In genomic region chr6:139240161-139241010, GRCh38 we compare ENCODE assay signal across 1 cellular context.
A peak's percentile ranks its signal among the peaks of the same experiment; 100 is the strongest.
TF ChIP-seq lines count a peak whose summit lies in the region.

No MANE protein-coding gene starts in this region.

TF ChIP-seq in HEK293, 187 proteins besides CTCF, POLR2A, EP300 and RAD21 (continued from another document):
- no peak for TF ChIP-seq ZBTB26 (tag by site-specific recombination; optimal IDR thresholded peaks at IDR 0.05)
- TF ChIP-seq, protein P1, sequence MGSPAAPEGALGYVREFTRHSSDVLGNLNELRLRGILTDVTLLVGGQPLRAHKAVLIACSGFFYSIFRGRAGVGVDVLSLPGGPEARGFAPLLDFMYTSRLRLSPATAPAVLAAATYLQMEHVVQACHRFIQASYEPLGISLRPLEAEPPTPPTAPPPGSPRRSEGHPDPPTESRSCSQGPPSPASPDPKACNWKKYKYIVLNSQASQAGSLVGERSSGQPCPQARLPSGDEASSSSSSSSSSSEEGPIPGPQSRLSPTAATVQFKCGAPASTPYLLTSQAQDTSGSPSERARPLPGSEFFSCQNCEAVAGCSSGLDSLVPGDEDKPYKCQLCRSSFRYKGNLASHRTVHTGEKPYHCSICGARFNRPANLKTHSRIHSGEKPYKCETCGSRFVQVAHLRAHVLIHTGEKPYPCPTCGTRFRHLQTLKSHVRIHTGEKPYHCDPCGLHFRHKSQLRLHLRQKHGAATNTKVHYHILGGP (tag by site-specific recombination; IDR thresholded peaks at IDR 0.05): 0 out of 2 replicates have a peak, but pooled peaks have one; percentile 36
- TF ChIP-seq, protein P2, sequence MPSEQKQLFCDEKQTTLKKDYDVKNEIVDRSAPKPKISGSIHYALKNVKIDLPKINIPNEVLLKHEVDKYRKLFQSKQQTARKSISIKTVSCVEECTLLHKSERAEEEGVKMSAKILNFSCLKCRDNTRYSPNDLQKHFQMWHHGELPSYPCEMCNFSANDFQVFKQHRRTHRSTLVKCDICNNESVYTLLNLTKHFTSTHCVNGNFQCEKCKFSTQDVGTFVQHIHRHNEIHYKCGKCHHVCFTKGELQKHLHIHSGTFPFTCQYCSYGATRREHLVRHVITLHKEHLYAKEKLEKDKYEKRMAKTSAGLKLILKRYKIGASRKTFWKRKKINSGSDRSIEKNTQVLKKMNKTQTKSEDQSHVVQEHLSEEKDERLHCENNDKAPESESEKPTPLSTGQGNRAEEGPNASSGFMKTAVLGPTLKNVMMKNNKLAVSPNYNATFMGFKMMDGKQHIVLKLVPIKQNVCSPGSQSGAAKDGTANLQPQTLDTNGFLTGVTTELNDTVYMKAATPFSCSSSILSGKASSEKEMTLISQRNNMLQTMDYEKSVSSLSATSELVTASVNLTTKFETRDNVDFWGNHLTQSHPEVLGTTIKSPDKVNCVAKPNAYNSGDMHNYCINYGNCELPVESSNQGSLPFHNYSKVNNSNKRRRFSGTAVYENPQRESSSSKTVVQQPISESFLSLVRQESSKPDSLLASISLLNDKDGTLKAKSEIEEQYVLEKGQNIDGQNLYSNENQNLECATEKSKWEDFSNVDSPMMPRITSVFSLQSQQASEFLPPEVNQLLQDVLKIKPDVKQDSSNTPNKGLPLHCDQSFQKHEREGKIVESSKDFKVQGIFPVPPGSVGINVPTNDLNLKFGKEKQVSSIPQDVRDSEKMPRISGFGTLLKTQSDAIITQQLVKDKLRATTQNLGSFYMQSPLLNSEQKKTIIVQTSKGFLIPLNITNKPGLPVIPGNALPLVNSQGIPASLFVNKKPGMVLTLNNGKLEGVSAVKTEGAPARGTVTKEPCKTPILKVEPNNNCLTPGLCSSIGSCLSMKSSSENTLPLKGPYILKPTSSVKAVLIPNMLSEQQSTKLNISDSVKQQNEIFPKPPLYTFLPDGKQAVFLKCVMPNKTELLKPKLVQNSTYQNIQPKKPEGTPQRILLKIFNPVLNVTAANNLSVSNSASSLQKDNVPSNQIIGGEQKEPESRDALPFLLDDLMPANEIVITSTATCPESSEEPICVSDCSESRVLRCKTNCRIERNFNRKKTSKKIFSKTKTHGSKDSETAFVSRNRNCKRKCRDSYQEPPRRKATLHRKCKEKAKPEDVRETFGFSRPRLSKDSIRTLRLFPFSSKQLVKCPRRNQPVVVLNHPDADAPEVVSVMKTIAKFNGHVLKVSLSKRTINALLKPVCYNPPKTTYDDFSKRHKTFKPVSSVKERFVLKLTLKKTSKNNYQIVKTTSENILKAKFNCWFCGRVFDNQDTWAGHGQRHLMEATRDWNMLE (tag by site-specific recombination; conservative IDR thresholded peaks at IDR 0.05; ENCODE audit: low read depth): no peak
- TF ChIP-seq ZNF24 (tag by site-specific recombination; IDR thresholded peaks at IDR 0.05): no peak
